In the genomic region with DNA sequence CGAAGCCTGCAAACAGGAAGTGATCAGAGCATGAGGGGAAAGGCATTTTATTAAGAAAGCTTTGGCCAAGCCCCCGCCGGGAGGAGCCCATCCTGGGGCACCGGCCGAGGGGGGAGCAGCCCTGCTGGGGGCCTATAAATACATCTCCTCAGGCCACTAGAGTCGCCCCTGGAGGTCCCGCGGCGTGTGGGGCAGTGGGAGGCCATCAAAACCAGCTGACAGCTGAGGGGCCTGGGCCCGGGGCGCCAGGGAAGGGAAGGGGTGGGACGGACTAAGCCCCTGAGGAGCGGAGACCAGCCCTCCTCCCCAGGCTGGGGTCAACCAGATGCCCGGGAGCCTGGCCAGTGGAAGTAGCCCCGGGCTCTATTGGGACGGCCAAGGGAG, we compare ENCODE assay signal across 1 cellular context.
A peak's percentile ranks its signal among the peaks of the same experiment; 100 is the strongest.
TF ChIP-seq lines count a peak whose summit lies in the region.

No MANE protein-coding gene starts in this region.

TF ChIP-seq in K562, 482 proteins besides CTCF, POLR2A, EP300 and RAD21:
- TF ChIP-seq CBFB (CRISPR knock-in tag; IDR thresholded peaks at IDR 0.05), result 0 out of 2 replicates have a peak, but pooled peaks have one; percentile 26
- peak; percentile 57; the same call in 1 of the 2 replicates for TF ChIP-seq ZNF12 (CRISPR knock-in tag; IDR thresholded peaks at IDR 0.05)
- TF ChIP-seq, protein P1, sequence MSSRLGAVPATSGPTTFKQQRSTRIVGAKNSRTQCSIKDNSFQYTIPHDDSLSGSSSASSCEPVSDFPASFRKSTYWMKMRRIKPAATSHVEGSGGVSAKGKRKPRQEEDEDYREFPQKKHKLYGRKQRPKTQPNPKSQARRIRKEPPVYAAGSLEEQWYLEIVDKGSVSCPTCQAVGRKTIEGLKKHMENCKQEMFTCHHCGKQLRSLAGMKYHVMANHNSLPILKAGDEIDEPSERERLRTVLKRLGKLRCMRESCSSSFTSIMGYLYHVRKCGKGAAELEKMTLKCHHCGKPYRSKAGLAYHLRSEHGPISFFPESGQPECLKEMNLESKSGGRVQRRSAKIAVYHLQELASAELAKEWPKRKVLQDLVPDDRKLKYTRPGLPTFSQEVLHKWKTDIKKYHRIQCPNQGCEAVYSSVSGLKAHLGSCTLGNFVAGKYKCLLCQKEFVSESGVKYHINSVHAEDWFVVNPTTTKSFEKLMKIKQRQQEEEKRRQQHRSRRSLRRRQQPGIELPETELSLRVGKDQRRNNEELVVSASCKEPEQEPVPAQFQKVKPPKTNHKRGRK (tag; IDR thresholded peaks at IDR 0.05), result no peak
- TF ChIP-seq, protein P2, sequence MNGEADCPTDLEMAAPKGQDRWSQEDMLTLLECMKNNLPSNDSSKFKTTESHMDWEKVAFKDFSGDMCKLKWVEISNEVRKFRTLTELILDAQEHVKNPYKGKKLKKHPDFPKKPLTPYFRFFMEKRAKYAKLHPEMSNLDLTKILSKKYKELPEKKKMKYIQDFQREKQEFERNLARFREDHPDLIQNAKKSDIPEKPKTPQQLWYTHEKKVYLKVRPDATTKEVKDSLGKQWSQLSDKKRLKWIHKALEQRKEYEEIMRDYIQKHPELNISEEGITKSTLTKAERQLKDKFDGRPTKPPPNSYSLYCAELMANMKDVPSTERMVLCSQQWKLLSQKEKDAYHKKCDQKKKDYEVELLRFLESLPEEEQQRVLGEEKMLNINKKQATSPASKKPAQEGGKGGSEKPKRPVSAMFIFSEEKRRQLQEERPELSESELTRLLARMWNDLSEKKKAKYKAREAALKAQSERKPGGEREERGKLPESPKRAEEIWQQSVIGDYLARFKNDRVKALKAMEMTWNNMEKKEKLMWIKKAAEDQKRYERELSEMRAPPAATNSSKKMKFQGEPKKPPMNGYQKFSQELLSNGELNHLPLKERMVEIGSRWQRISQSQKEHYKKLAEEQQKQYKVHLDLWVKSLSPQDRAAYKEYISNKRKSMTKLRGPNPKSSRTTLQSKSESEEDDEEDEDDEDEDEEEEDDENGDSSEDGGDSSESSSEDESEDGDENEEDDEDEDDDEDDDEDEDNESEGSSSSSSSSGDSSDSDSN (IDR thresholded peaks at IDR 0.05; ENCODE audit: borderline replicate concordance in 1 of 2, low read depth in 2 of 2, low read length in 2 of 2), result peak in 1 of 2 experiments; percentile 21; a peak in 1 of 4 replicates
- TF ChIP-seq HDAC6 (IDR thresholded peaks at IDR 0.05; ENCODE audit: low read depth, low read length), result no peak
- no peak for TF ChIP-seq ELF4 (CRISPR knock-in tag; IDR thresholded peaks at IDR 0.05)
- no peak for TF ChIP-seq ZNF174 (CRISPR knock-in tag; IDR thresholded peaks at IDR 0.05)
- TF ChIP-seq, protein P3, sequence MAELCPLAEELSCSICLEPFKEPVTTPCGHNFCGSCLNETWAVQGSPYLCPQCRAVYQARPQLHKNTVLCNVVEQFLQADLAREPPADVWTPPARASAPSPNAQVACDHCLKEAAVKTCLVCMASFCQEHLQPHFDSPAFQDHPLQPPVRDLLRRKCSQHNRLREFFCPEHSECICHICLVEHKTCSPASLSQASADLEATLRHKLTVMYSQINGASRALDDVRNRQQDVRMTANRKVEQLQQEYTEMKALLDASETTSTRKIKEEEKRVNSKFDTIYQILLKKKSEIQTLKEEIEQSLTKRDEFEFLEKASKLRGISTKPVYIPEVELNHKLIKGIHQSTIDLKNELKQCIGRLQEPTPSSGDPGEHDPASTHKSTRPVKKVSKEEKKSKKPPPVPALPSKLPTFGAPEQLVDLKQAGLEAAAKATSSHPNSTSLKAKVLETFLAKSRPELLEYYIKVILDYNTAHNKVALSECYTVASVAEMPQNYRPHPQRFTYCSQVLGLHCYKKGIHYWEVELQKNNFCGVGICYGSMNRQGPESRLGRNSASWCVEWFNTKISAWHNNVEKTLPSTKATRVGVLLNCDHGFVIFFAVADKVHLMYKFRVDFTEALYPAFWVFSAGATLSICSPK (IDR thresholded peaks at IDR 0.05; ENCODE audit: borderline replicate concordance), result no peak
- TF ChIP-seq ETS1 (conservative IDR thresholded peaks at IDR 0.05; ENCODE audit: control insufficient read depth, low read depth, low read length), result 0 out of 2 replicates have a peak, but pooled peaks have one; percentile 12
- TF ChIP-seq, protein P4, sequence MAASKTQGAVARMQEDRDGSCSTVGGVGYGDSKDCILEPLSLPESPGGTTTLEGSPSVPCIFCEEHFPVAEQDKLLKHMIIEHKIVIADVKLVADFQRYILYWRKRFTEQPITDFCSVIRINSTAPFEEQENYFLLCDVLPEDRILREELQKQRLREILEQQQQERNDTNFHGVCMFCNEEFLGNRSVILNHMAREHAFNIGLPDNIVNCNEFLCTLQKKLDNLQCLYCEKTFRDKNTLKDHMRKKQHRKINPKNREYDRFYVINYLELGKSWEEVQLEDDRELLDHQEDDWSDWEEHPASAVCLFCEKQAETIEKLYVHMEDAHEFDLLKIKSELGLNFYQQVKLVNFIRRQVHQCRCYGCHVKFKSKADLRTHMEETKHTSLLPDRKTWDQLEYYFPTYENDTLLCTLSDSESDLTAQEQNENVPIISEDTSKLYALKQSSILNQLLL (CRISPR knock-in tag; IDR thresholded peaks at IDR 0.05; ENCODE audit: borderline replicate concordance), result 0 out of 2 replicates have a peak, but pooled peaks have one; percentile 4
- no peak for TF ChIP-seq NRF1 (conservative IDR thresholded peaks at IDR 0.05 in 1 of 2, IDR thresholded peaks at IDR 0.05 in 1 of 2)
- TF ChIP-seq, protein P5, sequence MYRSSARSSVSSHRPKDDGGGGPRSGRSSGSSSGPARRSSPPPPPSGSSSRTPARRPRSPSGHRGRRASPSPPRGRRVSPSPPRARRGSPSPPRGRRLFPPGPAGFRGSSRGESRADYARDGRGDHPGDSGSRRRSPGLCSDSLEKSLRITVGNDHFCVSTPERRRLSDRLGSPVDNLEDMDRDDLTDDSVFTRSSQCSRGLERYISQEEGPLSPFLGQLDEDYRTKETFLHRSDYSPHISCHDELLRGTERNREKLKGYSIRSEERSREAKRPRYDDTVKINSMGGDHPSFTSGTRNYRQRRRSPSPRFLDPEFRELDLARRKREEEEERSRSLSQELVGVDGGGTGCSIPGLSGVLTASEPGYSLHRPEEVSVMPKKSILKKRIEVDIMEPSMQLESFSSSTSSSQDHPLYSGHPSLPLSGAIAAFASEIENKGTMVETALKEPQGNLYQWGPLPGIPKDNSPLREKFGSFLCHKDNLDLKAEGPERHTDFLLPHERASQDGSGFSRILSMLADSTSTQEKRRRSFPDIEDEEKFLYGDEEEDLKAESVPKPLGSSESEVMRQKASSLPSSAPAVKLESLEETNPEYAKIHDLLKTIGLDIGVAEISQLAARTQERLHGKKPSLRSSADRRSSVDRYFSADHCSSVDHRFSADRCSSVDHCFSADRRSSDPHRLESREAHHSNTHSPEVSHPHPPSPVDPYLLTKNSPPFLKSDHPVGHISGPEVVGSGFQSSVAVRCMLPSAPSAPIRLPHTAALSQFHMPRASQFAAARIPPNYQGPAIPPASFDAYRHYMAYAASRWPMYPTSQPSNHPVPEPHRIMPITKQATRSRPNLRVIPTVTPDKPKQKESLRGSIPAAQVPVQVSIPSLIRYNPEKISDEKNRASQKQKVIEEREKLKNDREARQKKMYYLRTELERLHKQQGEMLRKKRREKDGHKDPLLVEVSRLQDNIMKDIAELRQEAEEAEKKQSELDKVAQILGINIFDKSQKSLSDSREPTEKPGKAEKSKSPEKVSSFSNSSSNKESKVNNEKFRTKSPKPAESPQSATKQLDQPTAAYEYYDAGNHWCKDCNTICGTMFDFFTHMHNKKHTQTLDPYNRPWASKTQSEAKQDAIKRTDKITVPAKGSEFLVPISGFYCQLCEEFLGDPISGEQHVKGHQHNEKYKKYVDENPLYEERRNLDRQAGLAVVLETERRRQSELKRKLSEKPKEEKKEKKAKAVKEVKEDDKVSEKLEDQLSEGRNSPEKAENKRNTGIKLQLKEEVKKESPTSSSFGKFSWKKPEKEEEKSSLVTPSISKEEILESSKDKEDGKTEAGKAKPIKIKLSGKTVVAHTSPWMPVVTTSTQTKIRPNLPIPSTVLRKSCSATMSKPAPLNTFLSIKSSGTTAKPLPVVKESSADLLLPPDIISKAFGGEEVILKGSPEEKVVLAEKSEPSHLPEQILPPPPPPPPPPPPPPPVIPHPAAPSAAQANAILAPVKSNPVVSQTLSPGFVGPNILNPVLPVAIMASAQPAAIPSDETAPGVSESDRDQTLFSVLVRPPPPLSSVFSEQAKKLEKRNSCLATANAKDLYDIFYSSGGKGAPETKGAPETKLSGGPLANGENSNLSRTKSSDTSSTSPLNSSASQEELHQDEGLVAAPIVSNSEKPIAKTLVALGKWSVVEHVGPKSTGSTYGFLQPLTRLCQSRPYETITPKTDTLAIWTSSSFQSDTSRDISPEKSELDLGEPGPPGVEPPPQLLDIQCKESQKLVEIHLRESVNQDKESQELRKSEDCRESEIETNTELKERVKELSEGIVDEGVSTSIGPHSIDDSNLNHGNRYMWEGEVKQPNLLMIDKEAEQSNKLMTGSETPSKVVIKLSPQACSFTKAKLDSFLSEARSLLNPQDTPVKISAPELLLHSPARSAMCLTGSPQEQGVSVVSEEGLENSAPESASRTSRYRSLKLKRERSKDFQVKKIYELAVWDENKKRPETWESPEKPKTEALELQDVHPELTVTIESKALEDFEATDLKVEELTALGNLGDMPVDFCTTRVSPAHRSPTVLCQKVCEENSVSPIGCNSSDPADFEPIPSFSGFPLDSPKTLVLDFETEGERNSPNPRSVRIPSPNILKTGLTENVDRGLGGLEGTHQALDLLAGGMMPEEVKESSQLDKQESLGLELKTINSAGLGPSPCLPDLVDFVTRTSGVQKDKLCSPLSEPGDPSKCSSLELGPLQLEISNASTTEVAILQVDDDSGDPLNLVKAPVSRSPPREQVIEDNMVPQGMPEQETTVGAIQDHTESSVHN (IDR thresholded peaks at IDR 0.05; ENCODE audit: borderline replicate concordance in 1 of 2, low read depth in 1 of 2), result no peak
- TF ChIP-seq SPI1 (IDR thresholded peaks at IDR 0.05; ENCODE audit: borderline replicate concordance, low read depth, low read length), result 0 out of 2 replicates have a peak, but pooled peaks have one; percentile 28
